ENCODE assay signal across 1 cellular context in the genomic region with DNA sequence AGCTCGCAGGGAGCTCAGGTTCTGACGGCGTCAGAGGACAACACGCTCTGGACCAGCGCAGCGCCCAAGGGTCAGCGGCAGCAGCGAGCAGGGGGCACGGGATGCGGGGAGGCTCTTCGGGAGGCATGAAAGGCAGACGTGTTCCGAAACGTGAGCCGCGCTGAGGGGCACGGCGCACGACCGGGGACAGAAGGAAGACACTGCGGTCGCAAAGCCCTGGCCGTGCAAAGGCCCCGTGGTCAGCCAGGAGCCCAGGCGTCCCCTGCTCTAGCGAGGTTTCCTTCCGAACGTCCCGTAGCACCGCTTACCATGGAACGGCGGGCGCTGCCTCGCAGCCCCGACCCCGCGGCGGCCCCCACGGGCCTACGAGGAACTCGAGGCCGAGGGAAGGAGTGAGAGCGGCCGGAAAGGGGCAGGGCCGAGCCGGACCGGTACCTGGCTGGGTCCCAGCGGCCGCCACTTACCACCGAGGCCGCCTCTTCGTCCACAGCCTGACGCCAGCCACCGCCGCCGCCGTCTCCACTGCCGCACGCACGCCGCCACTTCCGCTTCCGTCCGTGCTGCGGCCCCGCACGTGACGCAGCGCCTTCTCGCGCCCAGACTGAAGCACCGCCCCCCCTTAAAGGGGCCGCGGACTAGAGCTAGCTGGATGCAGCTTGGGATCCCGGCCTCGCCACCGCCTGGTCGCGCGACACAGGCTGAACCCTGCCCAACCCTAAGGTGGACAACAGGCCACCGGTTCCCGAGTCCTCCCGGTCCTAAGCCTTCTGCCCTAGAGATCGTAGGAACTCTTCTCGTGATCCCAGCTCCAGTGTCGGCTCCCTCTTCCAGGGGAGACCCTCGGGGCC.
TF ChIP-seq lines count a peak whose summit lies in the region.

No MANE protein-coding gene starts in this region.

TF ChIP-seq in HepG2, 621 proteins besides CTCF, POLR2A, EP300 and RAD21 (continued from another document):
- TF ChIP-seq, protein P1, sequence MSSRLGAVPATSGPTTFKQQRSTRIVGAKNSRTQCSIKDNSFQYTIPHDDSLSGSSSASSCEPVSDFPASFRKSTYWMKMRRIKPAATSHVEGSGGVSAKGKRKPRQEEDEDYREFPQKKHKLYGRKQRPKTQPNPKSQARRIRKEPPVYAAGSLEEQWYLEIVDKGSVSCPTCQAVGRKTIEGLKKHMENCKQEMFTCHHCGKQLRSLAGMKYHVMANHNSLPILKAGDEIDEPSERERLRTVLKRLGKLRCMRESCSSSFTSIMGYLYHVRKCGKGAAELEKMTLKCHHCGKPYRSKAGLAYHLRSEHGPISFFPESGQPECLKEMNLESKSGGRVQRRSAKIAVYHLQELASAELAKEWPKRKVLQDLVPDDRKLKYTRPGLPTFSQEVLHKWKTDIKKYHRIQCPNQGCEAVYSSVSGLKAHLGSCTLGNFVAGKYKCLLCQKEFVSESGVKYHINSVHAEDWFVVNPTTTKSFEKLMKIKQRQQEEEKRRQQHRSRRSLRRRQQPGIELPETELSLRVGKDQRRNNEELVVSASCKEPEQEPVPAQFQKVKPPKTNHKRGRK (CRISPR knock-in tag; IDR thresholded peaks at IDR 0.05), result 0 out of 2 replicates have a peak, but pooled peaks have one; percentile 12
TF ChIP-seq in HepG2: peak in this region for 315.
